In genomic region chr5:73796164-73797141, GRCh38 we compare ENCODE assay signal across 8 cellular contexts.
DNase-seq lines count a peak whose midpoint lies in the region; ATAC-seq and TF ChIP-seq lines count a peak whose summit lies in the region.

No MANE protein-coding gene starts in this region.

- H3K9me3 Mint-ChIP-seq in chondrocyte (ENCODE audit: low read depth): no peaks in the 10 kb centered on the region
- H3K9me3 Mint-ChIP-seq in natural killer cell treated with Interleukin-12 subunit alpha and Interleukin-12 subunit beta and Interleukin-15 and Interleukin-18, amount 100 ng/mL, for 72 hours: no peaks in the 10 kb centered on the region
- H3K9me3 Mint-ChIP-seq in CD4-positive, alpha-beta T cell: no peaks in the 10 kb centered on the region

- POLR2A ChIA-PET in CD4-positive, alpha-beta T cell (lab: Charles Lee): no interaction called here

- H3K4me3 Mint-ChIP-seq in chondrocyte (ENCODE audit: unreplicated experiment): peak overlapping the region; percentile 24
- H3K4me3 Mint-ChIP-seq in natural killer cell treated with Interleukin-12 subunit alpha and Interleukin-12 subunit beta and Interleukin-15 and Interleukin-18, amount 100 ng/mL, for 72 hours: peak overlapping the region; percentile 59
- no peak overlapping the region for H3K4me3 Mint-ChIP-seq in CD4-positive, alpha-beta T cell

- no peaks in the 10 kb centered on the region for H3K27me3 Mint-ChIP-seq in chondrocyte (ENCODE audit: low read depth)
- H3K27me3 Mint-ChIP-seq in natural killer cell treated with Interleukin-12 subunit alpha and Interleukin-12 subunit beta and Interleukin-15 and Interleukin-18, amount 100 ng/mL, for 72 hours: no peaks in the 10 kb centered on the region
- peaks cover 62% of the 10 kb centered on the region for H3K27me3 Mint-ChIP-seq in CD4-positive, alpha-beta T cell

- DNase-seq in AG10803 (ENCODE audit: low read depth) (peak; percentile 96), M059J (ENCODE audit: low read depth) (peak; percentile 94), chondrocyte (ENCODE audit: low spot score) (no peak), islet precursor cell (no peak), iPS-NIHi11 (ENCODE audit: low spot score) (no peak)
- DNase-seq in natural killer cell treated with Interleukin-12 subunit alpha and Interleukin-12 subunit beta and Interleukin-15 and Interleukin-18, amount 100 ng/mL, for 72 hours (ENCODE audit: low spot score): no peak
- no peak for DNase-seq in CD4-positive, alpha-beta T cell

- peak; percentile 76 for ATAC-seq in GM18907 (IDR thresholded peaks at IDR 0.05; ENCODE audit: unreplicated experiment)
- peak; percentile 80 to 81 for ATAC-seq in natural killer cell treated with Interleukin-12 subunit alpha and Interleukin-12 subunit beta and Interleukin-15 and Interleukin-18, amount 100 ng/mL, for 72 hours
- no peak for ATAC-seq in CD4-positive, alpha-beta T cell (ENCODE audit: poor library complexity)

- no peak overlapping the region for H3K27ac ChIP-seq in CD4-positive, alpha-beta T cell (ENCODE audit: low read depth, low read length)

- TF ChIP-seq CTCF in AG10803 (conservative IDR thresholded peaks at IDR 0.05; ENCODE audit: low read length) (no peak), chondrocyte (IDR thresholded peaks at IDR 0.05) (no peak)
- TF ChIP-seq CTCF in CD4-positive, alpha-beta T cell (IDR thresholded peaks at IDR 0.05): no peak

- intact Hi-C loops in CD4-positive, alpha-beta T cell (cut with DNase I, micrococcal nuclease): no loop called here

- H3K9me3 ChIP-seq in CD4-positive, alpha-beta T cell (ENCODE audit: control insufficient read depth, low read length): no peaks in the 10 kb centered on the region

- peaks cover 28% of the 10 kb centered on the region for H3K4me1 Mint-ChIP-seq in chondrocyte (ENCODE audit: low read depth)
- H3K4me1 Mint-ChIP-seq in natural killer cell treated with Interleukin-12 subunit alpha and Interleukin-12 subunit beta and Interleukin-15 and Interleukin-18, amount 100 ng/mL, for 72 hours (ENCODE audit: low read depth in 2 of 2): peaks cover 14 to 16% of the 10 kb centered on the region in 2 donors
- H3K4me1 Mint-ChIP-seq in CD4-positive, alpha-beta T cell (ENCODE audit: low read depth): no peaks in the 10 kb centered on the region

- CTCF ChIA-PET in CD4-positive, alpha-beta T cell (lab: Charles Lee): no interaction called here

- H3K36me3 Mint-ChIP-seq in chondrocyte (ENCODE audit: low read depth): peaks cover 5% of the 10 kb centered on the region
- H3K36me3 Mint-ChIP-seq in natural killer cell treated with Interleukin-12 subunit alpha and Interleukin-12 subunit beta and Interleukin-15 and Interleukin-18, amount 100 ng/mL, for 72 hours: no peaks in the 10 kb centered on the region
- H3K36me3 Mint-ChIP-seq in CD4-positive, alpha-beta T cell (ENCODE audit: low read depth): no peaks in the 10 kb centered on the region

- no peak overlapping the region for H3K4me3 ChIP-seq in AG10803 (ENCODE audit: low read length)

- peak overlapping the region; percentile 98 for H3K27ac Mint-ChIP-seq in chondrocyte (ENCODE audit: unreplicated experiment)
- peak overlapping the region; percentile 58 to 66 for H3K27ac Mint-ChIP-seq in natural killer cell treated with Interleukin-12 subunit alpha and Interleukin-12 subunit beta and Interleukin-15 and Interleukin-18, amount 100 ng/mL, for 72 hours
- no peak overlapping the region for H3K27ac Mint-ChIP-seq in CD4-positive, alpha-beta T cell

- no peaks in the 10 kb centered on the region for H3K27me3 ChIP-seq in CD4-positive, alpha-beta T cell (ENCODE audit: control insufficient read depth, insufficient read depth, low read length)

Comparison
In these comparisons a context has a peak if more than half of its experiments do, and no peak if none do; other contexts are left out.
1. DNase-seq: peak in AG10803 (single experiment) and M059J (single experiment); none in chondrocyte (single experiment), natural killer cell treated with Interleukin-12 subunit alpha and Interleukin-12 subunit beta and Interleukin-15 and Interleukin-18, amount 100 ng/mL, for 72 hours (single experiment), islet precursor cell (single experiment), iPS-NIHi11 (single experiment) and CD4-positive, alpha-beta T cell (0 of 10).